Comparison of ENCODE assay signal across 12 cellular contexts in the genomic region with DNA sequence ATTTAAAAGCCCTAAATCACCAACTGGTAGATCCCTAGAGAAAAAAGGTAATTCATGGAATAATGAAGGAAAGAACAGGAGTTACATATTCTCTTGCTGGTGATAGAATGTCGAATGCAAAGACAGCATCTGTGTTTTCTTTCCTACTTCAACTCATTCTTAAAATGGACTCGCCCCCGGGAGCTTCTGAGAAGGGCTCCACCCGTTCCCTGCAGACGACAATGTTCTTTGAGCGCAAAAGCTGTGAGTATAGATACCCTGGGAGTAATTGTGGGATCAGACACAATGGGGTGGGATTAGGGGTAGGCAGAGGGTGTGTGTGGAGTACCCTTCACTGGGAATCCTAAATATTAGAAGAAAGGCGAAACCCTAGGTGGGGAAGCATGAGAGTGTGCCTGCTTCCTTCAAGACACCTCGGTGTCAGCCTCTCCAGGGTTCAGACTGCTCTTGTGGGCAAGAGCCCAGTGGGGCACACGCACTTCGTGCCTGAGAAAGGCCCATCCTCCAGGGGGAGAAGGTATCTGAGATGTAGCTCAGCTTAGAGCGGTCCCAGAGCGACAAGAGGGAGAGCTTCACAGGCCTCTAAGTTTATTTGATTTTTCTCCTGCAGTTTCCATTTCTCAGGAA.
A peak's percentile ranks its signal among the peaks of the same experiment; 100 is the strongest.
DNase-seq lines count a peak whose midpoint lies in the region; ATAC-seq lines count a peak whose summit lies in the region.
"Had no signal": no experiment of that assay in that cellular context is flagged by ENCODE, and none has a peak within 500 bp of the region (broad histone marks: within the 10 kb centered on the region; RNA-seq: fewer than 3 reads in every experiment).

No MANE protein-coding gene starts in this region.

- no peak for DNase-seq in activated naive CD4-positive, alpha-beta T cell treated with anti-CD3 and anti-CD28 coated beads, Interleukin-2, amount 10 ng/mL, durations not matched to agents 7 days and 5 days
- DNase-seq in activated naive CD4-positive, alpha-beta T cell (lab: John Stamatoyannopoulos, UW), result no peak
- peak; percentile 46 for DNase-seq in activated CD8-positive, alpha-beta memory T cell treated with anti-CD3 and anti-CD28 coated beads, Interleukin-2, amount 50 U/mL, for 48 hours
- peak in 27 of 42 donors; percentile 4 to 69 (median 33) for DNase-seq in head of caudate nucleus
- DNase-seq in stimulated activated naive CD8-positive, alpha-beta T cell treated with anti-CD3 and anti-CD28 coated beads, Interleukin-15, amount 100 ng/mL, for 72 hours, result no peak
- no peak for DNase-seq in medulla oblongata (ENCODE audit: extremely low spot score)
- DNase-seq in OCI-M2 (lab: John Stamatoyannopoulos, UW; ENCODE audit: unreplicated experiment), result no peak
- DNase-seq: mucosa of descending colon; spleen; stimulated activated CD8-positive, alpha-beta memory T cell treated with anti-CD3 and anti-CD28 coated beads, Interleukin-4, amount 100 ng/mL, for 48 hours had no signal

- no peaks in the 10 kb centered on the region for H3K36me3 Mint-ChIP-seq in activated naive CD4-positive, alpha-beta T cell treated with anti-CD3 and anti-CD28 coated beads, Interleukin-2, amount 10 ng/mL, durations not matched to agents 7 days and 5 days

- H3K4me3 Mint-ChIP-seq in activated naive CD4-positive, alpha-beta T cell treated with anti-CD3 and anti-CD28 coated beads, Interleukin-2, amount 10 ng/mL, durations not matched to agents 7 days and 5 days, result peak overlapping the region; percentile 61
- H3K4me3 Mint-ChIP-seq in stimulated activated naive CD8-positive, alpha-beta T cell treated with anti-CD3 and anti-CD28 coated beads, Interleukin-15, amount 100 ng/mL, for 72 hours, result peak overlapping the region; percentile 61 to 71

- peak; percentile 54 for ATAC-seq in stimulated activated naive CD8-positive, alpha-beta T cell treated with anti-CD3 and anti-CD28 coated beads, Interleukin-15, amount 100 ng/mL, for 72 hours
- no peak for ATAC-seq in HG03045 (IDR thresholded peaks at IDR 0.05; ENCODE audit: unreplicated experiment)
- ATAC-seq: mucosa of descending colon had no signal

- H3K27ac Mint-ChIP-seq in activated naive CD4-positive, alpha-beta T cell treated with anti-CD3 and anti-CD28 coated beads, Interleukin-2, amount 10 ng/mL, durations not matched to agents 7 days and 5 days, result no peak overlapping the region
- H3K27ac Mint-ChIP-seq in stimulated activated naive CD8-positive, alpha-beta T cell treated with anti-CD3 and anti-CD28 coated beads, Interleukin-15, amount 100 ng/mL, for 72 hours, result no peak overlapping the region
- H3K27ac Mint-ChIP-seq: dendritic cell treated with granulocyte-macrophage colony-stimulating factor and Interleukin-4, amounts not matched to agents 40 ng/mL and 50 ng/mL, for 4 days had no signal

- intact Hi-C loops in head of caudate nucleus (cut with DNase I), result no loop called here

- H3K4me1 Mint-ChIP-seq in activated naive CD4-positive, alpha-beta T cell treated with anti-CD3 and anti-CD28 coated beads, Interleukin-2, amount 10 ng/mL, durations not matched to agents 7 days and 5 days, result peaks cover 32% of the 10 kb centered on the region
- H3K4me1 Mint-ChIP-seq in stimulated activated naive CD8-positive, alpha-beta T cell treated with anti-CD3 and anti-CD28 coated beads, Interleukin-15, amount 100 ng/mL, for 72 hours, result peaks cover 36% of the 10 kb centered on the region

- H3K9me3 Mint-ChIP-seq in activated naive CD4-positive, alpha-beta T cell treated with anti-CD3 and anti-CD28 coated beads, Interleukin-2, amount 10 ng/mL, durations not matched to agents 7 days and 5 days, result no peaks in the 10 kb centered on the region
- no peaks in the 10 kb centered on the region for H3K9me3 Mint-ChIP-seq in stimulated activated naive CD8-positive, alpha-beta T cell treated with anti-CD3 and anti-CD28 coated beads, Interleukin-15, amount 100 ng/mL, for 72 hours
- H3K9me3 Mint-ChIP-seq: dendritic cell treated with granulocyte-macrophage colony-stimulating factor and Interleukin-4, amounts not matched to agents 40 ng/mL and 50 ng/mL, for 4 days had no signal

- peaks cover 68% of the 10 kb centered on the region for H3K27me3 Mint-ChIP-seq in activated naive CD4-positive, alpha-beta T cell treated with anti-CD3 and anti-CD28 coated beads, Interleukin-2, amount 10 ng/mL, durations not matched to agents 7 days and 5 days
- H3K27me3 Mint-ChIP-seq in stimulated activated naive CD8-positive, alpha-beta T cell treated with anti-CD3 and anti-CD28 coated beads, Interleukin-15, amount 100 ng/mL, for 72 hours, result peaks cover 65% of the 10 kb centered on the region

- CTCF ChIA-PET in activated naive CD4-positive, alpha-beta T cell treated with anti-CD3 and anti-CD28 coated beads, Interleukin-2, amount 10 ng/mL, durations not matched to agents 7 days and 5 days (lab: Charles Lee), result interaction anchor here (0.9 to 1.2 kb wide), 2 partner anchors 9 to 121 kb away, joined by 3 to 4 read pairs; no protein-coding TSS in a partner anchor

Comparison
In these comparisons a context has a peak if more than half of its experiments do, and no peak if none do; other contexts are left out.
1. DNase-seq: peak in activated CD8-positive, alpha-beta memory T cell treated with anti-CD3 and anti-CD28 coated beads, Interleukin-2, amount 50 U/mL, for 48 hours (single experiment) and head of caudate nucleus (27 of 42); none in activated naive CD4-positive, alpha-beta T cell treated with anti-CD3 and anti-CD28 coated beads, Interleukin-2, amount 10 ng/mL, durations not matched to agents 7 days and 5 days (single experiment), activated naive CD4-positive, alpha-beta T cell (0 of 4), stimulated activated naive CD8-positive, alpha-beta T cell treated with anti-CD3 and anti-CD28 coated beads, Interleukin-15, amount 100 ng/mL, for 72 hours (0 of 2), medulla oblongata (single experiment) and OCI-M2 (single experiment).